In genomic region chr9:87812375-87813118, GRCh38 we compare ENCODE assay signal across 8 cellular contexts.
DNase-seq lines count a peak whose midpoint lies in the region; ATAC-seq, FAIRE-seq and TF ChIP-seq lines count a peak whose summit lies in the region.
"Had no signal": no experiment of that assay in that cellular context is flagged by ENCODE, and none has a peak within 500 bp of the region (broad histone marks: within the 10 kb centered on the region; RNA-seq: fewer than 3 reads in every experiment).

No MANE protein-coding gene starts in this region.

- POLR2A ChIA-PET in K562 (lab: Yijun Ruan, JAX), result interaction anchor here (0.6 to 1.1 kb wide), 2 partner anchors 87 to 132 kb away, joined by 3 to 4 read pairs; partner anchors contain the start of gene CTSL

- H3K27ac ChIP-seq in K562 (ENCODE audit: extremely low read depth, low read depth, low read length) (no peak overlapping the region), liver (ENCODE audit: low read depth in 1 of 2, low read length in 2 of 2) (peak overlapping the region; percentile 4 to 32), stomach (no peak overlapping the region)

- TF ChIP-seq POLR2A in NB4 (IDR thresholded peaks at IDR 0.05; ENCODE audit: extremely low read depth, insufficient read length) (no peak), K562 (conservative IDR thresholded peaks at IDR 0.05) (no peak), stomach (IDR thresholded peaks at IDR 0.05) (no peak)

- H3K4me3 ChIP-seq in NB4 (ENCODE audit: low read depth, low read length), result no peak overlapping the region
- H3K4me3 ChIP-seq in K562, result no peak overlapping the region
- no peak overlapping the region for H3K4me3 ChIP-seq in liver (ENCODE audit: low read depth in 1 of 3, low read length in 3 of 3)
- H3K4me3 ChIP-seq in stomach, result no peak overlapping the region

- peak overlapping the region; percentile 70 for H2AFZ ChIP-seq in K562 (ENCODE audit: low read depth, low read length)

- peak; percentile 73 for TF ChIP-seq CTCF in GM10266 (IDR thresholded peaks at IDR 0.05; ENCODE audit: control insufficient read depth, insufficient read depth, low read depth, missing control alignments)
- TF ChIP-seq CTCF in NB4 (IDR thresholded peaks at IDR 0.05; ENCODE audit: low read depth, low read length), result peak; percentile 97
- TF ChIP-seq CTCF in K562 (IDR thresholded peaks at IDR 0.05 in 2 of 3, conservative IDR thresholded peaks at IDR 0.05 in 1 of 3; ENCODE audit: insufficient read depth in 2 of 3, low read depth in 1 of 3, low read length in 3 of 3), result peak; percentile 79 to 97 (median 92)
- TF ChIP-seq CTCF in liver (IDR thresholded peaks at IDR 0.05; ENCODE audit: low read depth, low read length, missing input control), result peak; percentile 99
- peak in 5 of 7 experiments; percentile 58 to 74 (median 67) for TF ChIP-seq CTCF in stomach (IDR thresholded peaks at IDR 0.05)

- DNase-seq in GM10266 (ENCODE audit: extremely low spot score) (no peak), NB4 (ENCODE audit: low read depth) (peak; percentile 35), K562 (ENCODE audit: extremely low read depth in 1 of 4, low spot score in 3 of 4) (peak; percentile 35 to 47 (median 44)), stomach (no peak)
- no peak for DNase-seq in NK-92 treated with Interleukin-12 subunit alpha and Interleukin-12 subunit beta, amount 100 ng/mL, for 24 hours (lab: John Stamatoyannopoulos, UW)
- DNase-seq: activated B cell treated with CpG ODN at 0.5 μM for 24 hours had no signal

- 28% methylated on average over 13 of the region's 13 CpGs for WGBS in K562 (ENCODE audit: insufficient coverage, low coverage, missing lambda C conversion rate)
- 21% methylated on average over 13 of the region's 13 CpGs for WGBS in liver
- WGBS in stomach, 5 donors, result 29 to 47% (median 39%) methylated on average over 13 of the region's 13 CpGs

- BruUV-seq in K562 (replicated peaks; lab: Mats Ljungman, UMichigan), result no TSS peak

- FAIRE-seq in K562 (lab: Jason Lieb, UNC), result peak; percentile 71

- H3K4me1 ChIP-seq in K562 (replicated peaks in 1 of 2; ENCODE audit: control insufficient read depth in 2 of 2, insufficient read depth in 2 of 2, low read length in 2 of 2), result peaks cover 15 to 29% of the 10 kb centered on the region in 2 experiments; a peak in 3 of 5 replicates
- H3K4me1 ChIP-seq in liver (ENCODE audit: control insufficient read depth in 4 of 4, insufficient read depth in 4 of 4, low read length in 3 of 4), result peaks cover 0 to 14% (median 8%) of the 10 kb centered on the region in 4 donors
- no peaks in the 10 kb centered on the region for H3K4me1 ChIP-seq in stomach

- ATAC-seq in K562 (peak; percentile 22; the same call in 1 of the 3 replicates), GM21786 (IDR thresholded peaks at IDR 0.05; ENCODE audit: unreplicated experiment) (no peak)

- no peaks in the 10 kb centered on the region for H4K20me1 ChIP-seq in K562 (replicated peaks; ENCODE audit: control insufficient read depth, insufficient read depth, low read length)

- TF ChIP-seq EP300 in K562 (IDR thresholded peaks at IDR 0.05; ENCODE audit: low read length), result no peak
- no peak for TF ChIP-seq EP300 in stomach (IDR thresholded peaks at IDR 0.05)

- H3K36me3 ChIP-seq in K562 (ENCODE audit: control insufficient read depth, insufficient read depth, low read length) (no peaks in the 10 kb centered on the region), liver (ENCODE audit: control insufficient read depth in 4 of 4, insufficient read depth in 3 of 4, low read depth in 1 of 4, low read length in 3 of 4) (no peaks in the 10 kb centered on the region), stomach (no peaks in the 10 kb centered on the region)

- intact Hi-C loops in K562 (cut with micrococcal nuclease) (loop anchor here (1.0 to 10.0 kb wide), 3 partner anchors 128 to 298 kb away; no protein-coding TSS in a partner anchor), stomach (cut with DNase I; ENCODE audit: low total_unique reads) (loop anchor here (10.0 kb wide), 1 partner anchor 128 kb away; no protein-coding TSS in a partner anchor)

- peak overlapping the region; percentile 20; the same call in 1 of the 2 replicates for H3K4me2 ChIP-seq in K562 (ENCODE audit: insufficient read depth, low read length)

- H3K27me3 ChIP-seq in K562 (ENCODE audit: control insufficient read depth in 2 of 2, insufficient read depth in 2 of 2, low read length in 2 of 2) (no peaks in the 10 kb centered on the region), liver (ENCODE audit: control insufficient read depth in 4 of 4, insufficient read depth in 4 of 4, low read length in 3 of 4) (no peaks in the 10 kb centered on the region), stomach (peaks cover 0 to 4% (median 0%) of the 10 kb centered on the region in 3 donors)

- H3K9me1 ChIP-seq in K562 (ENCODE audit: control insufficient read depth, insufficient read depth, low read length), result no peaks in the 10 kb centered on the region

- CTCF ChIA-PET in K562 (lab: Yijun Ruan, JAX; ENCODE audit: low intra/inter-chr PET ratio), result interaction anchor here (0.8 to 2.1 kb wide), 3 partner anchors 86 to 134 kb away, joined by 4 to 21 read pairs (median 7); partner anchors contain the start of gene CTSL

- in situ Hi-C loops in K562 (cut with MboI), result loop anchor here (5.0 to 25.0 kb wide), 2 partner anchors 135 to 475 kb away; no protein-coding TSS in a partner anchor

- no peaks in the 10 kb centered on the region for H3K9me3 ChIP-seq in K562 (replicated peaks; ENCODE audit: control insufficient read depth, insufficient read depth, low read depth, low read length)
- H3K9me3 ChIP-seq in liver (ENCODE audit: control insufficient read depth in 4 of 4, low read length in 3 of 4), result peaks cover 0 to 5% (median under 1%) of the 10 kb centered on the region in 4 donors
- H3K9me3 ChIP-seq in stomach, result peaks cover 0 to 6% (median 2%) of the 10 kb centered on the region in 4 donors

- TF ChIP-seq RAD21 in K562 (CRISPR knock-in tag; conservative IDR thresholded peaks at IDR 0.05 in 1 of 2, IDR thresholded peaks at IDR 0.05 in 1 of 2) (peak; percentile 83 to 89), liver (IDR thresholded peaks at IDR 0.05) (peak; percentile 94 to 97)

- no peak overlapping the region for H3K9ac ChIP-seq in K562 (ENCODE audit: insufficient read depth in 1 of 2, low read depth in 2 of 2, low read length in 2 of 2)
- no peak overlapping the region for H3K9ac ChIP-seq in liver (ENCODE audit: low read depth in 1 of 2, low read length in 2 of 2)

- no peaks in the 10 kb centered on the region for H3K79me2 ChIP-seq in K562 (ENCODE audit: control insufficient read depth, insufficient read depth, low read length)

TF ChIP-seq in K562, 482 proteins besides CTCF, POLR2A, EP300 and RAD21 (continues in another document):
- TF ChIP-seq MEIS2 (IDR thresholded peaks at IDR 0.05; ENCODE audit: partially characterized antibody), result no peak

TF ChIP-seq in liver, 16 proteins besides CTCF, POLR2A, EP300 and RAD21:
- TF ChIP-seq MAX (IDR thresholded peaks at IDR 0.05) (peak; percentile 34), GABPA (IDR thresholded peaks at IDR 0.05 in 1 of 2, conservative IDR thresholded peaks at IDR 0.05 in 1 of 2) (peak in 1 of 2 donors; percentile 10), HNF4A (conservative IDR thresholded peaks at IDR 0.05) (peak in 1 of 2 donors; percentile 22), TAF1 (conservative IDR thresholded peaks at IDR 0.05) (no peak), ZBTB33 (IDR thresholded peaks at IDR 0.05) (no peak), RXRA (IDR thresholded peaks at IDR 0.05) (peak; percentile 40 to 72), REST (IDR thresholded peaks at IDR 0.05) (no peak)
TF ChIP-seq in liver: peak in this region for 4.

Comparison
In these comparisons a context has a peak if more than half of its experiments do, and no peak if none do; other contexts are left out.
1. DNase-seq: peak in NB4 (single experiment) and K562 (4 of 4); none in GM10266 (single experiment), stomach (single experiment) and NK-92 treated with Interleukin-12 subunit alpha and Interleukin-12 subunit beta, amount 100 ng/mL, for 24 hours (single experiment).
2. H3K27ac ChIP-seq: peak in liver (2 of 2); none in K562 (single experiment) and stomach (0 of 5).
3. Peak in every context shown above with its lines, with median percentiles within 50 percentile points of each other: CTCF ChIP-seq.